In genomic region chrX:94695910-94696309, GRCh38 we compare ENCODE assay signal across 20 cellular contexts.
A peak's percentile ranks its signal among the peaks of the same experiment; 100 is the strongest.
DNase-seq lines count a peak whose midpoint lies in the region; ATAC-seq and TF ChIP-seq lines count a peak whose summit lies in the region.
"Had no signal": no experiment of that assay in that cellular context is flagged by ENCODE, and none has a peak within 500 bp of the region (broad histone marks: within the 10 kb centered on the region; RNA-seq: fewer than 3 reads in every experiment).

No MANE protein-coding gene starts in this region.

- intact Hi-C loops in Right ventricle myocardium superior (cut with DNase I) (no loop called here), aorta (cut with DNase I) (no loop called here)

- H3K36me3 Mint-ChIP-seq in endodermal cell (ENCODE audit: low read depth), result peaks cover 75% of the 10 kb centered on the region
- H3K36me3 Mint-ChIP-seq: CD4-positive, alpha-beta memory T cell; IgD-negative memory B cell had no signal

- peak overlapping the region; percentile 85 for H3K27ac Mint-ChIP-seq in endodermal cell
- H3K27ac Mint-ChIP-seq: CD4-positive, alpha-beta memory T cell; HFFc6; IgD-negative memory B cell had no signal

- H3K27me3 ChIP-seq in H7 (ENCODE audit: control insufficient read depth, insufficient read depth, low read length) (no peaks in the 10 kb centered on the region), HUES6 (ENCODE audit: control insufficient read depth, insufficient read depth, low read length) (no peaks in the 10 kb centered on the region), endodermal cell (ENCODE audit: control insufficient read depth, insufficient read depth, low read length, poor library complexity, severe bottlenecking) (no peaks in the 10 kb centered on the region), aorta (ENCODE audit: control insufficient read depth in 1 of 2, insufficient read depth in 2 of 2, low read length in 1 of 2) (no peaks in the 10 kb centered on the region)
- H3K27me3 ChIP-seq: BE2C had no signal

- DNase-seq in H7, result peak; percentile 13
- no peak for DNase-seq in endodermal cell
- no peak for DNase-seq in Right ventricle myocardium superior
- no peak for DNase-seq in aorta
- DNase-seq in NCI-H2196 (lab: John Stamatoyannopoulos, UW; ENCODE audit: unreplicated experiment), result no peak
- DNase-seq: BE2C; CD4-positive, alpha-beta memory T cell; DMS153; DMS79 treated with DMSO at 0.1 percent for 48 hours; EL; GDM1; GM23248; HCEC 1CT; HFFc6; KG1 had no signal

- H3K27ac ChIP-seq in HUES6 (ENCODE audit: low read depth, low read length), result peak overlapping the region; percentile 52; the same call in 1 of the 2 replicates
- no peak overlapping the region for H3K27ac ChIP-seq in endodermal cell (ENCODE audit: low read depth, low read length)
- H3K27ac ChIP-seq in aorta (ENCODE audit: low read depth in 1 of 2, low read length in 2 of 2), result no peak overlapping the region
- H3K27ac ChIP-seq: A549, C4-2B, GM23248, HL-60 had no signal

- no peaks in the 10 kb centered on the region for H3K27me3 Mint-ChIP-seq in endodermal cell (ENCODE audit: insufficient read depth)
- H3K27me3 Mint-ChIP-seq: CD4-positive, alpha-beta memory T cell had no signal

- H3K36me3 ChIP-seq in H7 (replicated peaks; ENCODE audit: control insufficient read depth, insufficient read depth, low read length) (peaks cover 31% of the 10 kb centered on the region), HUES6 (ENCODE audit: control insufficient read depth, insufficient read depth, low read length) (peaks cover 83% of the 10 kb centered on the region), endodermal cell (ENCODE audit: control insufficient read depth, insufficient read depth, low read length) (no peaks in the 10 kb centered on the region), aorta (ENCODE audit: control insufficient read depth in 1 of 2, insufficient read depth in 2 of 2, low read length in 1 of 2) (no peaks in the 10 kb centered on the region)
- H3K36me3 ChIP-seq: BE2C had no signal

- no peak for ATAC-seq in Right ventricle myocardium superior (ENCODE audit: poor library complexity)
- ATAC-seq in aorta (ENCODE audit: low FRiP score), result no peak
- ATAC-seq: A549 had no signal

- H3K4me1 ChIP-seq in HUES6 (ENCODE audit: control insufficient read depth, insufficient read depth, low read length), result peaks cover 23% of the 10 kb centered on the region; the same call in 1 of the 2 replicates
- no peaks in the 10 kb centered on the region for H3K4me1 ChIP-seq in endodermal cell (ENCODE audit: control insufficient read depth, insufficient read depth, low read length)
- H3K4me1 ChIP-seq in aorta (ENCODE audit: control insufficient read depth in 1 of 2, insufficient read depth in 2 of 2, low read length in 2 of 2), result no peaks in the 10 kb centered on the region
- H3K4me1 ChIP-seq: A549, BE2C had no signal

- H3K4me3 ChIP-seq in H7 (ENCODE audit: insufficient read depth, low read depth, low read length), result no peak overlapping the region
- H3K4me3 ChIP-seq in HUES6 (ENCODE audit: low read depth, low read length), result no peak overlapping the region
- no peak overlapping the region for H3K4me3 ChIP-seq in endodermal cell (ENCODE audit: low read length)
- no peak overlapping the region for H3K4me3 ChIP-seq in aorta (ENCODE audit: low read length in 2 of 2)
- H3K4me3 ChIP-seq: A549, GM23248 had no signal

- H3K4me1 Mint-ChIP-seq in endodermal cell, result peaks cover 50% of the 10 kb centered on the region
- H3K4me1 Mint-ChIP-seq: CD4-positive, alpha-beta memory T cell; IgD-negative memory B cell had no signal

- TF ChIP-seq CTCF in endodermal cell (conservative IDR thresholded peaks at IDR 0.05), result no peak

- H3K9ac ChIP-seq in HUES6 (ENCODE audit: low read length) (no peak overlapping the region), endodermal cell (ENCODE audit: extremely low read depth, low read length, poor library complexity, severe bottlenecking) (no peak overlapping the region)
- H3K9ac ChIP-seq: GM23248 had no signal

- WGBS in endodermal cell (ENCODE audit: insufficient coverage in 1 of 2, insufficient read length in 1 of 2), 2 experiments, result 50% methylated on average over 3 of the region's 3 CpGs; no CpG with 5 or more reads in 1 of the 2 experiments
- 9 to 20% methylated on average over 3 of the region's 3 CpGs for WGBS in aorta, 2 donors

- no peak overlapping the region for H3K4me3 Mint-ChIP-seq in endodermal cell
- H3K4me3 Mint-ChIP-seq: CD4-positive, alpha-beta memory T cell; HFFc6; IgD-negative memory B cell had no signal

- peaks cover 49% of the 10 kb centered on the region for H3K9me3 Mint-ChIP-seq in endodermal cell

- H3K9me3 ChIP-seq in HUES6 (ENCODE audit: control insufficient read depth, insufficient read depth, low read depth, low read length) (peaks cover 56% of the 10 kb centered on the region), endodermal cell (ENCODE audit: control insufficient read depth, low read length) (peaks cover 14% of the 10 kb centered on the region), aorta (ENCODE audit: control insufficient read depth, low read length) (no peaks in the 10 kb centered on the region)
- H3K9me3 ChIP-seq: A549, BE2C had no signal
